Comparison of ENCODE assay signal across 9 cellular contexts in genomic region chr9:89400398-89401116, GRCh38.
DNase-seq lines count a peak whose midpoint lies in the region; ATAC-seq, FAIRE-seq and TF ChIP-seq lines count a peak whose summit lies in the region.
"Had no signal": no experiment of that assay in that cellular context is flagged by ENCODE, and none has a peak within 500 bp of the region (broad histone marks: within the 10 kb centered on the region; RNA-seq: fewer than 3 reads in every experiment).

No MANE protein-coding gene starts in this region.

- POLR2A ChIA-PET in OCI-LY7 (lab: Charles Lee), result interaction anchor here (1.0 to 1.8 kb wide), 3 partner anchors 10 to 26 kb away, joined by 3 to 7 read pairs (median 5); no protein-coding TSS in a partner anchor

- no peaks in the 10 kb centered on the region for H3K27me3 ChIP-seq in suprapubic skin

- H3K79me2 ChIP-seq in OCI-LY7 (ENCODE audit: insufficient read depth, low read depth, low read length), result no peaks in the 10 kb centered on the region

- peak overlapping the region; percentile 34 for H3K27ac ChIP-seq in OCI-LY7 (ENCODE audit: low read depth, low read length, poor library complexity, severe bottlenecking)
- no peak overlapping the region for H3K27ac ChIP-seq in suprapubic skin
- H3K27ac ChIP-seq: 22Rv1 had no signal

- H4K20me1 ChIP-seq in OCI-LY7 (ENCODE audit: insufficient read depth, low read length), result 0 out of 2 replicates have a peak, but pooled peaks cover 5% of the 10 kb centered on the region

- BruUV-seq in OCI-LY7 (replicated peaks; lab: Mats Ljungman, UMichigan), result no TSS peak

- no peaks in the 10 kb centered on the region for H3K9me3 Mint-ChIP-seq in T-helper 1 cell treated with Interleukin-12 subunit alpha and Interleukin-12 subunit beta and Interleukin-4 antibody, amounts not matched to agents 30 μg/mL and 1 μg/mL, for 36 hours
- H3K9me3 Mint-ChIP-seq in natural killer cell treated with Interleukin-12 subunit alpha and Interleukin-12 subunit beta and Interleukin-15 and Interleukin-18, amount 100 ng/mL, for 72 hours, result no peaks in the 10 kb centered on the region

- peak overlapping the region; percentile 47 for H3K27ac Mint-ChIP-seq in T-helper 1 cell treated with Interleukin-12 subunit alpha and Interleukin-12 subunit beta and Interleukin-4 antibody, amounts not matched to agents 30 μg/mL and 1 μg/mL, for 36 hours
- H3K27ac Mint-ChIP-seq in natural killer cell treated with Interleukin-12 subunit alpha and Interleukin-12 subunit beta and Interleukin-15 and Interleukin-18, amount 100 ng/mL, for 72 hours, result peak overlapping the region; percentile 89

- H3K36me3 ChIP-seq in OCI-LY7 (ENCODE audit: insufficient read depth, low read length) (peaks cover 17% of the 10 kb centered on the region), suprapubic skin (peaks cover 47% of the 10 kb centered on the region)

- peaks cover 15% of the 10 kb centered on the region for H3K4me1 Mint-ChIP-seq in T-helper 1 cell treated with Interleukin-12 subunit alpha and Interleukin-12 subunit beta and Interleukin-4 antibody, amounts not matched to agents 30 μg/mL and 1 μg/mL, for 36 hours (ENCODE audit: low read depth)
- H3K4me1 Mint-ChIP-seq in natural killer cell treated with Interleukin-12 subunit alpha and Interleukin-12 subunit beta and Interleukin-15 and Interleukin-18, amount 100 ng/mL, for 72 hours (ENCODE audit: low read depth in 2 of 2), result peaks cover 30 to 36% of the 10 kb centered on the region in 2 donors

- H3K4me1 ChIP-seq in OCI-LY7 (ENCODE audit: insufficient read depth, low read length, poor library complexity, severe bottlenecking), result peaks cover 33% of the 10 kb centered on the region
- no peaks in the 10 kb centered on the region for H3K4me1 ChIP-seq in suprapubic skin

- DNase-seq in T-helper 1 cell (no peak), OCI-LY7 (ENCODE audit: low spot score) (peak; percentile 82), suprapubic skin (ENCODE audit: low spot score in 2 of 2) (no peak), RCC 7860 (ENCODE audit: low spot score) (no peak)
- no peak for DNase-seq in natural killer cell treated with Interleukin-12 subunit alpha and Interleukin-12 subunit beta and Interleukin-15 and Interleukin-18, amount 100 ng/mL, for 72 hours (ENCODE audit: low spot score)
- no peak for DNase-seq in stimulated activated CD4-positive, alpha-beta T cell treated with anti-CD3 and anti-CD28 coated beads, Interleukin-4, amount 100 ng/mL, for 1 hour

- no peak for TF ChIP-seq EP300 in suprapubic skin (IDR thresholded peaks at IDR 0.05)

- peak overlapping the region; percentile 63 for H3K4me2 ChIP-seq in OCI-LY7 (ENCODE audit: low read length)

- no peak for FAIRE-seq in RCC 7860 (lab: Jason Lieb, UNC)

- no peak overlapping the region for H3K4me3 Mint-ChIP-seq in T-helper 1 cell treated with Interleukin-12 subunit alpha and Interleukin-12 subunit beta and Interleukin-4 antibody, amounts not matched to agents 30 μg/mL and 1 μg/mL, for 36 hours
- H3K4me3 Mint-ChIP-seq in natural killer cell treated with Interleukin-12 subunit alpha and Interleukin-12 subunit beta and Interleukin-15 and Interleukin-18, amount 100 ng/mL, for 72 hours, result peak overlapping the region; percentile 36

- no peak overlapping the region for H2AFZ ChIP-seq in OCI-LY7 (ENCODE audit: low read length)

- TF ChIP-seq CTCF in OCI-LY7 (conservative IDR thresholded peaks at IDR 0.05; ENCODE audit: low read length) (no peak), suprapubic skin (IDR thresholded peaks at IDR 0.05) (no peak)

- H3K9me3 ChIP-seq in OCI-LY7 (ENCODE audit: low read length), result no peaks in the 10 kb centered on the region
- H3K9me3 ChIP-seq in suprapubic skin, result no peaks in the 10 kb centered on the region

- intact Hi-C loops in OCI-LY7 (cut with micrococcal nuclease; ENCODE audit: unreplicated experiment), result no loop called here

- no peaks in the 10 kb centered on the region for H3K27me3 Mint-ChIP-seq in T-helper 1 cell treated with Interleukin-12 subunit alpha and Interleukin-12 subunit beta and Interleukin-4 antibody, amounts not matched to agents 30 μg/mL and 1 μg/mL, for 36 hours (ENCODE audit: low read depth)
- no peaks in the 10 kb centered on the region for H3K27me3 Mint-ChIP-seq in natural killer cell treated with Interleukin-12 subunit alpha and Interleukin-12 subunit beta and Interleukin-15 and Interleukin-18, amount 100 ng/mL, for 72 hours

- H3K4me3 ChIP-seq in OCI-LY7 (ENCODE audit: low read depth, low read length, poor library complexity, severe bottlenecking) (peak overlapping the region; percentile 24), suprapubic skin (no peak overlapping the region)

- peak; percentile 69 for ATAC-seq in HG02759 (IDR thresholded peaks at IDR 0.05; ENCODE audit: unreplicated experiment)
- ATAC-seq in natural killer cell treated with Interleukin-12 subunit alpha and Interleukin-12 subunit beta and Interleukin-15 and Interleukin-18, amount 100 ng/mL, for 72 hours, result peak; percentile 53 to 55

- H3K9me2 ChIP-seq in OCI-LY7 (ENCODE audit: insufficient read depth, low read length), result no peaks in the 10 kb centered on the region

- CTCF ChIA-PET in OCI-LY7 (lab: Charles Lee; ENCODE audit: unreplicated experiment), result no interaction called here

- WGBS in suprapubic skin, result 86% methylated on average over 12 of the region's 12 CpGs

- peaks cover 74% of the 10 kb centered on the region for H3K36me3 Mint-ChIP-seq in T-helper 1 cell treated with Interleukin-12 subunit alpha and Interleukin-12 subunit beta and Interleukin-4 antibody, amounts not matched to agents 30 μg/mL and 1 μg/mL, for 36 hours (ENCODE audit: low read depth)
- peaks cover 24% of the 10 kb centered on the region for H3K36me3 Mint-ChIP-seq in natural killer cell treated with Interleukin-12 subunit alpha and Interleukin-12 subunit beta and Interleukin-15 and Interleukin-18, amount 100 ng/mL, for 72 hours

- TF ChIP-seq POLR2A in suprapubic skin (IDR thresholded peaks at IDR 0.05), result no peak
